8 cellular contexts compared by ENCODE assay signal in genomic region chr10:103757531-103758293, GRCh38.
DNase-seq lines count a peak whose midpoint lies in the region; TF ChIP-seq lines count a peak whose summit lies in the region.

No MANE protein-coding gene starts in this region.

- POLR2A ChIA-PET in activated CD4-positive, alpha-beta memory T cell treated with anti-CD3 and anti-CD28 coated beads for 36 hours (lab: Charles Lee), result interaction anchor here (0.9 to 2.8 kb wide), 2 partner anchors 8 to 10 kb away, joined by 3 to 18 read pairs; no protein-coding TSS in a partner anchor

- H3K27me3 Mint-ChIP-seq in activated CD4-positive, alpha-beta memory T cell treated with anti-CD3 and anti-CD28 coated beads for 36 hours, result no peaks in the 10 kb centered on the region

- H3K27ac Mint-ChIP-seq in activated CD4-positive, alpha-beta memory T cell treated with anti-CD3 and anti-CD28 coated beads for 36 hours, result peak overlapping the region; percentile 70

- peaks cover 36% of the 10 kb centered on the region for H3K4me1 Mint-ChIP-seq in activated CD4-positive, alpha-beta memory T cell treated with anti-CD3 and anti-CD28 coated beads for 36 hours (ENCODE audit: low read depth)

- no peaks in the 10 kb centered on the region for H3K27me3 ChIP-seq in MG63

- H3K4me3 Mint-ChIP-seq in activated CD4-positive, alpha-beta memory T cell treated with anti-CD3 and anti-CD28 coated beads for 36 hours, result no peak overlapping the region

- CTCF ChIA-PET in activated CD4-positive, alpha-beta memory T cell treated with anti-CD3 and anti-CD28 coated beads for 36 hours (lab: Charles Lee), result interaction anchor here (0.6 to 3.0 kb wide), 3 partner anchors 10 to 342 kb away, joined by 3 to 11 read pairs (median 10); no protein-coding TSS in a partner anchor

- no peaks in the 10 kb centered on the region for H3K36me3 ChIP-seq in MG63

- TF ChIP-seq CTCF in fibroblast of the aortic adventitia (IDR thresholded peaks at IDR 0.05; ENCODE audit: insufficient read depth, low read length), result no peak

- no peaks in the 10 kb centered on the region for H3K36me3 Mint-ChIP-seq in activated CD4-positive, alpha-beta memory T cell treated with anti-CD3 and anti-CD28 coated beads for 36 hours

- DNase-seq in CMK (ENCODE audit: low read depth) (peak; percentile 86), MG63 (peak; percentile 68), fibroblast of the aortic adventitia (ENCODE audit: low read depth) (peak; percentile 39), renal cortical epithelial cell (ENCODE audit: low read depth) (peak; percentile 63), NCI-H345 treated with DMSO at 0.1 percent for 48 hours (lab: John Stamatoyannopoulos, UW; ENCODE audit: unreplicated experiment) (no peak), ACHN (no peak), NCI-H526 treated with DMSO at 0.1 percent for 48 hours (lab: John Stamatoyannopoulos, UW) (no peak)
- peak; percentile 55 for DNase-seq in activated CD4-positive, alpha-beta memory T cell treated with anti-CD3 and anti-CD28 coated beads for 36 hours

- in situ Hi-C loops in ACHN (cut with HindIII; ENCODE audit: low pct_ligation_motif_present, low pct_unique_long_range_greater_than_20kb, low sequenced_read_pairs), result no loop called here

- intact Hi-C loops in activated CD4-positive, alpha-beta memory T cell treated with anti-CD3 and anti-CD28 coated beads for 36 hours (cut with micrococcal nuclease), result no loop called here

- H3K9me3 Mint-ChIP-seq in activated CD4-positive, alpha-beta memory T cell treated with anti-CD3 and anti-CD28 coated beads for 36 hours, result peaks cover 1% of the 10 kb centered on the region

- H3K9me3 ChIP-seq in MG63, result peaks cover under 1% of the 10 kb centered on the region

- no peak overlapping the region for H3K4me3 ChIP-seq in MG63
- no peak overlapping the region for H3K4me3 ChIP-seq in fibroblast of the aortic adventitia (ENCODE audit: low read depth, low read length)

Comparison
In these comparisons a context has a peak if more than half of its experiments do, and no peak if none do; other contexts are left out.
1. DNase-seq: peak in CMK (single experiment), MG63 (single experiment), activated CD4-positive, alpha-beta memory T cell treated with anti-CD3 and anti-CD28 coated beads for 36 hours (single experiment), fibroblast of the aortic adventitia (single experiment) and renal cortical epithelial cell (single experiment); none in NCI-H345 treated with DMSO at 0.1 percent for 48 hours (single experiment), ACHN (single experiment) and NCI-H526 treated with DMSO at 0.1 percent for 48 hours (single experiment).